ENCODE assay signal across 24 cellular contexts in genomic region chr2:113098532-113098931, GRCh38. TPM values are rescaled to one million over a fixed set of nuclear protein-coding genes. Genes with fewer than 3 reads are reported as not detected.
DNase-seq lines count a peak whose midpoint lies in the region; ATAC-seq, FAIRE-seq and TF ChIP-seq lines count a peak whose summit lies in the region.
"Had no signal": no experiment of that assay in that cellular context is flagged by ENCODE, and none has a peak within 500 bp of the region (broad histone marks: within the 10 kb centered on the region; RNA-seq: fewer than 3 reads in every experiment).

No MANE protein-coding gene starts in this region.

- peak overlapping the region; percentile 51 for H3K27ac Mint-ChIP-seq in activated CD4-positive, alpha-beta T cell treated with anti-CD3 and anti-CD28 coated beads, Interleukin-2, amount 10 ng/mL, durations not matched to agents 24 days and 14 days
- H3K27ac Mint-ChIP-seq in IgD-negative memory B cell: peak overlapping the region in 2 of 3 donors; percentile 11 to 86
- peak overlapping the region; percentile 71 for H3K27ac Mint-ChIP-seq in activated naive CD8-positive, alpha-beta T cell
- peak overlapping the region in 7 of 9 donors; percentile 19 to 79 (median 49) for H3K27ac Mint-ChIP-seq in naive thymus-derived CD4-positive, alpha-beta T cell

- peaks cover 36% of the 10 kb centered on the region for H3K4me1 Mint-ChIP-seq in activated CD4-positive, alpha-beta T cell treated with anti-CD3 and anti-CD28 coated beads, Interleukin-2, amount 10 ng/mL, durations not matched to agents 24 days and 14 days
- H3K4me1 Mint-ChIP-seq in IgD-negative memory B cell: peaks cover 9 to 10% (median 9%) of the 10 kb centered on the region in 3 donors
- H3K4me1 Mint-ChIP-seq in activated naive CD8-positive, alpha-beta T cell (ENCODE audit: low read depth): peaks cover 17% of the 10 kb centered on the region
- H3K4me1 Mint-ChIP-seq in naive thymus-derived CD4-positive, alpha-beta T cell: peaks cover 7 to 44% (median 11%) of the 10 kb centered on the region in 7 donors

- H3K27me3 ChIP-seq in naive thymus-derived CD4-positive, alpha-beta T cell (ENCODE audit: control insufficient read depth in 2 of 2, insufficient read depth in 2 of 2, low read length in 2 of 2): peaks cover 0 to 3% of the 10 kb centered on the region in 2 donors
- H3K27me3 ChIP-seq: cardiac muscle cell, stomach had no signal

- no peak overlapping the region for H3K4me3 ChIP-seq in naive thymus-derived CD4-positive, alpha-beta T cell (ENCODE audit: low read length)
- H3K4me3 ChIP-seq in kidney (ENCODE audit: low read length in 2 of 2): no peak overlapping the region
- H3K4me3 ChIP-seq: cardiac muscle cell, GM23248, stomach had no signal

- intact Hi-C loops in activated CD4-positive, alpha-beta T cell treated with anti-CD3 and anti-CD28 coated beads, Interleukin-2, amount 10 ng/mL, durations not matched to agents 24 days and 14 days (cut with micrococcal nuclease): no loop called here
- intact Hi-C loops in naive thymus-derived CD4-positive, alpha-beta T cell (cut with micrococcal nuclease): no loop called here
- intact Hi-C loops in kidney (cut with DNase I): no loop called here

- CTCF ChIA-PET in naive thymus-derived CD4-positive, alpha-beta T cell (lab: Charles Lee): interaction anchor here (1.1 kb wide), 1 partner anchor 15 kb away, joined by 3 read pairs; no protein-coding TSS in a partner anchor

- H3K27me3 Mint-ChIP-seq in activated CD4-positive, alpha-beta T cell treated with anti-CD3 and anti-CD28 coated beads, Interleukin-2, amount 10 ng/mL, durations not matched to agents 24 days and 14 days: no peaks in the 10 kb centered on the region
- H3K27me3 Mint-ChIP-seq in IgD-negative memory B cell: peaks cover 4% of the 10 kb centered on the region
- H3K27me3 Mint-ChIP-seq in activated naive CD8-positive, alpha-beta T cell: no peaks in the 10 kb centered on the region
- H3K27me3 Mint-ChIP-seq in naive thymus-derived CD4-positive, alpha-beta T cell: peaks cover 0 to 6% (median 0%) of the 10 kb centered on the region in 5 donors

- H3K9me3 ChIP-seq in naive thymus-derived CD4-positive, alpha-beta T cell (ENCODE audit: control insufficient read depth in 2 of 3, low read length in 3 of 3): no peaks in the 10 kb centered on the region
- H3K9me3 ChIP-seq in kidney (ENCODE audit: control insufficient read depth in 1 of 2, low read length in 2 of 2): no peaks in the 10 kb centered on the region

- peaks cover 18% of the 10 kb centered on the region for H3K36me3 Mint-ChIP-seq in activated CD4-positive, alpha-beta T cell treated with anti-CD3 and anti-CD28 coated beads, Interleukin-2, amount 10 ng/mL, durations not matched to agents 24 days and 14 days (ENCODE audit: low read depth)
- H3K36me3 Mint-ChIP-seq in IgD-negative memory B cell: peaks cover 2% of the 10 kb centered on the region
- peaks cover 9% of the 10 kb centered on the region for H3K36me3 Mint-ChIP-seq in activated naive CD8-positive, alpha-beta T cell
- peaks cover 7 to 45% (median 8%) of the 10 kb centered on the region in 5 donors for H3K36me3 Mint-ChIP-seq in naive thymus-derived CD4-positive, alpha-beta T cell

- no peak overlapping the region for H3K27ac ChIP-seq in naive thymus-derived CD4-positive, alpha-beta T cell (ENCODE audit: low read depth, low read length)
- no peak overlapping the region for H3K27ac ChIP-seq in kidney (ENCODE audit: low read depth in 2 of 2, low read length in 2 of 2)
- H3K27ac ChIP-seq: cardiac muscle cell, GM23248, stomach had no signal

- no peak for ATAC-seq in naive thymus-derived CD4-positive, alpha-beta T cell
- ATAC-seq: PC-3 had no signal

- DNase-seq in activated CD4-positive, alpha-beta T cell treated with anti-CD3 and anti-CD28 coated beads, Interleukin-2, amount 10 ng/mL, durations not matched to agents 24 days and 14 days: no peak
- DNase-seq in activated CD4-positive, alpha-beta T cell treated with anti-CD3 and anti-CD28 coated beads for 1 hour: no peak
- DNase-seq in naive thymus-derived CD4-positive, alpha-beta T cell: no peak
- DNase-seq in DMS79 (lab: John Stamatoyannopoulos, UW) (no peak), NCI-H1417 treated with DMSO at 0.1 percent for 48 hours (lab: John Stamatoyannopoulos, UW) (no peak), kidney (no peak)
- DNase-seq: amygdala; GM23248; NCI-H1105; NCI-H446; PC-3; SHP77; stimulated activated CD4-positive, alpha-beta T cell treated with anti-CD3 and anti-CD28 coated beads, Interleukin-2, amount 100 ng/mL, for 48 hours; stomach; SW 1271; trophoblast cell had no signal

- no peak overlapping the region for H3K9ac ChIP-seq in kidney (ENCODE audit: low read length in 2 of 2)
- H3K9ac ChIP-seq: GM23248 had no signal

- H3K9me3 Mint-ChIP-seq in activated CD4-positive, alpha-beta T cell treated with anti-CD3 and anti-CD28 coated beads, Interleukin-2, amount 10 ng/mL, durations not matched to agents 24 days and 14 days: peaks cover 29% of the 10 kb centered on the region
- H3K9me3 Mint-ChIP-seq in IgD-negative memory B cell: peaks cover 2 to 12% (median 12%) of the 10 kb centered on the region in 3 donors
- H3K9me3 Mint-ChIP-seq in activated naive CD8-positive, alpha-beta T cell (ENCODE audit: low read depth): peaks cover 12% of the 10 kb centered on the region
- peaks cover 2 to 35% (median 19%) of the 10 kb centered on the region in 11 donors for H3K9me3 Mint-ChIP-seq in naive thymus-derived CD4-positive, alpha-beta T cell

- POLR2A ChIA-PET in naive thymus-derived CD4-positive, alpha-beta T cell (lab: Charles Lee): no interaction called here

- peaks cover 5% of the 10 kb centered on the region in 2 donors for H3K4me1 ChIP-seq in naive thymus-derived CD4-positive, alpha-beta T cell (ENCODE audit: control insufficient read depth in 2 of 2, insufficient read depth in 2 of 2, low read length in 2 of 2)
- no peaks in the 10 kb centered on the region for H3K4me1 ChIP-seq in kidney (ENCODE audit: control insufficient read depth in 1 of 2, insufficient read depth in 1 of 2, low read depth in 1 of 2, low read length in 2 of 2)
- H3K4me1 ChIP-seq: stomach had no signal

- TF ChIP-seq CTCF in kidney (IDR thresholded peaks at IDR 0.05; ENCODE audit: borderline replicate concordance, extremely low read depth, insufficient read depth): no peak

- FAIRE-seq in kidney (lab: Jason Lieb, UNC): no peak
- FAIRE-seq: A204.1, D721Med, HTR-8/SVneo had no signal

- peak overlapping the region; percentile 52 for H3K4me3 Mint-ChIP-seq in activated CD4-positive, alpha-beta T cell treated with anti-CD3 and anti-CD28 coated beads, Interleukin-2, amount 10 ng/mL, durations not matched to agents 24 days and 14 days
- peak overlapping the region in 2 of 4 donors; percentile 63 to 80 for H3K4me3 Mint-ChIP-seq in IgD-negative memory B cell
- peak overlapping the region; percentile 56 for H3K4me3 Mint-ChIP-seq in activated naive CD8-positive, alpha-beta T cell
- peak overlapping the region; percentile 19 to 77 (median 60) for H3K4me3 Mint-ChIP-seq in naive thymus-derived CD4-positive, alpha-beta T cell

- no peaks in the 10 kb centered on the region for H3K36me3 ChIP-seq in naive thymus-derived CD4-positive, alpha-beta T cell (ENCODE audit: control insufficient read depth in 2 of 3, insufficient read depth in 3 of 3, low read length in 3 of 3)
- no peaks in the 10 kb centered on the region for H3K36me3 ChIP-seq in kidney (ENCODE audit: control insufficient read depth in 1 of 2, insufficient read depth in 2 of 2, low read length in 2 of 2)
- H3K36me3 ChIP-seq: cardiac muscle cell, stomach had no signal

RNA-seq across cellular contexts. Expression of gene IL1RN, which starts 28.9 kb away (rescaled TPM):
- 3.0 and 3.3 TPM in 2 replicates for total RNA-seq in activated CD4-positive, alpha-beta T cell treated with anti-CD3 and anti-CD28 coated beads, Interleukin-2, amount 10 ng/mL, durations not matched to agents 24 days and 14 days
- polyA plus RNA-seq in IgD-negative memory B cell: not detected
- total RNA-seq in naive thymus-derived CD4-positive, alpha-beta T cell: 10 to 100 TPM in 1 of 5 experiments, 1 to 10 TPM in 4; 1.7 to 14.3 (median 2.3) TPM
- polyA plus RNA-seq in naive thymus-derived CD4-positive, alpha-beta T cell: not detected
- total RNA-seq in kidney: 2.1 TPM
- 1.3 TPM for polyA plus RNA-seq in kidney (ENCODE audit: insufficient read depth, low read depth, low replicate concordance)
- total RNA-seq: cardiac muscle cell, GM23248, LHCN-M2, osteocyte had no signal
- polyA plus RNA-seq: cardiac muscle cell, GM23248 had no signal

RNA-seq across cellular contexts. Expression of gene IL1F10, which starts 30.8 kb away (rescaled TPM):
- total RNA-seq in activated CD4-positive, alpha-beta T cell treated with anti-CD3 and anti-CD28 coated beads, Interleukin-2, amount 10 ng/mL, durations not matched to agents 24 days and 14 days: not detected in 2 replicates
- polyA plus RNA-seq in IgD-negative memory B cell: not detected
- total RNA-seq in naive thymus-derived CD4-positive, alpha-beta T cell: not detected
- not detected for polyA plus RNA-seq in naive thymus-derived CD4-positive, alpha-beta T cell
- not detected for total RNA-seq in kidney
- not detected for polyA plus RNA-seq in kidney (ENCODE audit: insufficient read depth, low read depth, low replicate concordance)
- total RNA-seq: cardiac muscle cell, GM23248, LHCN-M2, osteocyte, PC-3, stomach had no signal
- polyA plus RNA-seq: cardiac muscle cell, GM23248, stomach had no signal

RNA-seq across cellular contexts. Expression of gene IL36RN, which starts 39.5 kb away (rescaled TPM):
- total RNA-seq in activated CD4-positive, alpha-beta T cell treated with anti-CD3 and anti-CD28 coated beads, Interleukin-2, amount 10 ng/mL, durations not matched to agents 24 days and 14 days: not detected in 2 replicates
- polyA plus RNA-seq in IgD-negative memory B cell (not detected), kidney (ENCODE audit: insufficient read depth, low read depth, low replicate concordance) (not detected)
- total RNA-seq in naive thymus-derived CD4-positive, alpha-beta T cell: under 1 TPM in 1 of 5 experiments, not detected in 4; 0.07 TPM
- polyA plus RNA-seq in naive thymus-derived CD4-positive, alpha-beta T cell: not detected
- total RNA-seq in kidney: not detected
- total RNA-seq: cardiac muscle cell, GM23248, LHCN-M2, osteocyte, stomach had no signal
- polyA plus RNA-seq: cardiac muscle cell, GM23248 had no signal

RNA-seq across cellular contexts. Expression of gene IL36B, which starts 45.9 kb away (rescaled TPM):
- total RNA-seq in activated CD4-positive, alpha-beta T cell treated with anti-CD3 and anti-CD28 coated beads, Interleukin-2, amount 10 ng/mL, durations not matched to agents 24 days and 14 days: not detected in 2 replicates
- polyA plus RNA-seq in IgD-negative memory B cell: not detected
- not detected for total RNA-seq in naive thymus-derived CD4-positive, alpha-beta T cell
- not detected for polyA plus RNA-seq in naive thymus-derived CD4-positive, alpha-beta T cell
- total RNA-seq in kidney: not detected
- polyA plus RNA-seq in kidney (ENCODE audit: insufficient read depth, low read depth, low replicate concordance): not detected
- total RNA-seq: cardiac muscle cell, GM23248, LHCN-M2, osteocyte, PC-3, stomach had no signal
- polyA plus RNA-seq: cardiac muscle cell, GM23248, stomach had no signal
